1 cellular context compared by ENCODE assay signal in genomic region chr2:37782721-37783438, GRCh38.
TF ChIP-seq lines count a peak whose summit lies in the region.

No MANE protein-coding gene starts in this region.

TF ChIP-seq in GM23338, 12 proteins besides CTCF, POLR2A, EP300 and RAD21 (continued from another document):
- TF ChIP-seq, protein P1, sequence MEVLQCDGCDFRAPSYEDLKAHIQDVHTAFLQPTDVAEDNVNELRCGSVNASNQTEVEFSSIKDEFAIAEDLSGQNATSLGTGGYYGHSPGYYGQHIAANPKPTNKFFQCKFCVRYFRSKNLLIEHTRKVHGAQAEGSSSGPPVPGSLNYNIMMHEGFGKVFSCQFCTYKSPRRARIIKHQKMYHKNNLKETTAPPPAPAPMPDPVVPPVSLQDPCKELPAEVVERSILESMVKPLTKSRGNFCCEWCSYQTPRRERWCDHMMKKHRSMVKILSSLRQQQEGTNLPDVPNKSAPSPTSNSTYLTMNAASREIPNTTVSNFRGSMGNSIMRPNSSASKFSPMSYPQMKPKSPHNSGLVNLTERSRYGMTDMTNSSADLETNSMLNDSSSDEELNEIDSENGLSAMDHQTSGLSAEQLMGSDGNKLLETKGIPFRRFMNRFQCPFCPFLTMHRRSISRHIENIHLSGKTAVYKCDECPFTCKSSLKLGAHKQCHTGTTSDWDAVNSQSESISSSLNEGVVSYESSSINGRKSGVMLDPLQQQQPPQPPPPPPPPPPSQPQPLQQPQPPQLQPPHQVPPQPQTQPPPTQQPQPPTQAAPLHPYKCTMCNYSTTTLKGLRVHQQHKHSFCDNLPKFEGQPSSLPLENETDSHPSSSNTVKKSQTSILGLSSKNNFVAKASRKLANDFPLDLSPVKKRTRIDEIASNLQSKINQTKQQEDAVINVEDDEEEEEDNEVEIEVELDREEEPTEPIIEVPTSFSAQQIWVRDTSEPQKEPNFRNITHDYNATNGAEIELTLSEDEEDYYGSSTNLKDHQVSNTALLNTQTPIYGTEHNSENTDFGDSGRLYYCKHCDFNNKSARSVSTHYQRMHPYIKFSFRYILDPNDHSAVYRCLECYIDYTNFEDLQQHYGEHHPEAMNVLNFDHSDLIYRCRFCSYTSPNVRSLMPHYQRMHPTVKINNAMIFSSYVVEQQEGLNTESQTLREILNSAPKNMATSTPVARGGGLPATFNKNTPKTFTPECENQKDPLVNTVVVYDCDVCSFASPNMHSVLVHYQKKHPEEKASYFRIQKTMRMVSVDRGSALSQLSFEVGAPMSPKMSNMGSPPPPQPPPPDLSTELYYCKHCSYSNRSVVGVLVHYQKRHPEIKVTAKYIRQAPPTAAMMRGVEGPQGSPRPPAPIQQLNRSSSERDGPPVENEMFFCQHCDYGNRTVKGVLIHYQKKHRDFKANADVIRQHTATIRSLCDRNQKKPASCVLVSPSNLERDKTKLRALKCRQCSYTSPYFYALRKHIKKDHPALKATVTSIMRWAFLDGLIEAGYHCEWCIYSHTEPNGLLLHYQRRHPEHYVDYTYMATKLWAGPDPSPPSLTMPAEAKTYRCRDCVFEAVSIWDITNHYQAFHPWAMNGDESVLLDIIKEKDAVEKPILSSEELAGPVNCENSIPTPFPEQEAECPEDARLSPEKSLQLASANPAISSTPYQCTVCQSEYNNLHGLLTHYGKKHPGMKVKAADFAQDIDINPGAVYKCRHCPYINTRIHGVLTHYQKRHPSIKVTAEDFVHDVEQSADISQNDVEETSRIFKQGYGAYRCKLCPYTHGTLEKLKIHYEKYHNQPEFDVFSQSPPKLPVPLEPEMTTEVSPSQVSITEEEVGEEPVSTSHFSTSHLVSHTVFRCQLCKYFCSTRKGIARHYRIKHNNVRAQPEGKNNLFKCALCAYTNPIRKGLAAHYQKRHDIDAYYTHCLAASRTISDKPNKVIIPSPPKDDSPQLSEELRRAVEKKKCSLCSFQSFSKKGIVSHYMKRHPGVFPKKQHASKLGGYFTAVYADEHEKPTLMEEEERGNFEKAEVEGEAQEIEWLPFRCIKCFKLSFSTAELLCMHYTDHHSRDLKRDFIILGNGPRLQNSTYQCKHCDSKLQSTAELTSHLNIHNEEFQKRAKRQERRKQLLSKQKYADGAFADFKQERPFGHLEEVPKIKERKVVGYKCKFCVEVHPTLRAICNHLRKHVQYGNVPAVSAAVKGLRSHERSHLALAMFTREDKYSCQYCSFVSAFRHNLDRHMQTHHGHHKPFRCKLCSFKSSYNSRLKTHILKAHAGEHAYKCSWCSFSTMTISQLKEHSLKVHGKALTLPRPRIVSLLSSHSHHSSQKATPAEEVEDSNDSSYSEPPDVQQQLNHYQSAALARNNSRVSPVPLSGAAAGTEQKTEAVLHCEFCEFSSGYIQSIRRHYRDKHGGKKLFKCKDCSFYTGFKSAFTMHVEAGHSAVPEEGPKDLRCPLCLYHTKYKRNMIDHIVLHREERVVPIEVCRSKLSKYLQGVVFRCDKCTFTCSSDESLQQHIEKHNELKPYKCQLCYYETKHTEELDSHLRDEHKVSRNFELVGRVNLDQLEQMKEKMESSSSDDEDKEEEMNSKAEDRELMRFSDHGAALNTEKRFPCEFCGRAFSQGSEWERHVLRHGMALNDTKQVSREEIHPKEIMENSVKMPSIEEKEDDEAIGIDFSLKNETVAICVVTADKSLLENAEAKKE (CRISPR knock-in tag; IDR thresholded peaks at IDR 0.05): no peak
- no peak for TF ChIP-seq STAT1 (IDR thresholded peaks at IDR 0.05; ENCODE audit: unreplicated experiment)
- no peak for TF ChIP-seq NANOG (IDR thresholded peaks at IDR 0.05; ENCODE audit: borderline replicate concordance)
- TF ChIP-seq, protein P2, sequence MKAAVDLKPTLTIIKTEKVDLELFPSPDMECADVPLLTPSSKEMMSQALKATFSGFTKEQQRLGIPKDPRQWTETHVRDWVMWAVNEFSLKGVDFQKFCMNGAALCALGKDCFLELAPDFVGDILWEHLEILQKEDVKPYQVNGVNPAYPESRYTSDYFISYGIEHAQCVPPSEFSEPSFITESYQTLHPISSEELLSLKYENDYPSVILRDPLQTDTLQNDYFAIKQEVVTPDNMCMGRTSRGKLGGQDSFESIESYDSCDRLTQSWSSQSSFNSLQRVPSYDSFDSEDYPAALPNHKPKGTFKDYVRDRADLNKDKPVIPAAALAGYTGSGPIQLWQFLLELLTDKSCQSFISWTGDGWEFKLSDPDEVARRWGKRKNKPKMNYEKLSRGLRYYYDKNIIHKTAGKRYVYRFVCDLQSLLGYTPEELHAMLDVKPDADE (IDR thresholded peaks at IDR 0.05): no peak
- no peak for TF ChIP-seq EZH2 (IDR thresholded peaks at IDR 0.05; ENCODE audit: low read depth, unreplicated experiment)
- TF ChIP-seq EZH2phosphoT487 (IDR thresholded peaks at IDR 0.05; ENCODE audit: unreplicated experiment): no peak
